In the genomic region with DNA sequence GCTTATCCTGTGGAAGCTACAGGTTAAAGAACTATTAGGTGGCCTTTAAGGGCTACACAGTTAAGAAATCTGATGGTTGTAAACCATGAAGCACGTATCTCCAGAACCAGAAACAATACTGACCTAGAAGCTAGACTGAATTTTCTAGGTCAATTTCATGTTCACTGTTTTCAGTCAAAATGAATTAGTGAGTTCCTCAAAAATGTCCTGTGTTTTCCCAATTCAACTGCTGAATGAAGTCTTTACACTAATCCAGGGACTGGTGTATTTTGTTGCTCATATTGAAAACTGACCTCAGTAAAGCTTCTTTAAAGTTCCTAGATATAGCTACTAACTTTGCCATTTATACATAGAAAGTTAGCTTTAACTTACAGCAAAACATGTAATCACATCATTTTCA, we compare ENCODE assay signal across 1 cellular context.
A peak's percentile ranks its signal among the peaks of the same experiment; 100 is the strongest.
TF ChIP-seq lines count a peak whose summit lies in the region.

No MANE protein-coding gene starts in this region.

TF ChIP-seq in GM12878, 131 proteins besides CTCF, POLR2A, EP300 and RAD21:
- TF ChIP-seq CREM (IDR thresholded peaks at IDR 0.05; ENCODE audit: low read depth), result no peak
- TF ChIP-seq MEF2B (IDR thresholded peaks at IDR 0.05; ENCODE audit: partially characterized antibody, poor library complexity, severe bottlenecking), result no peak
- no peak for TF ChIP-seq BRCA1 (IDR thresholded peaks at IDR 0.05; ENCODE audit: low read depth, low read length)
- TF ChIP-seq NFYA (IDR thresholded peaks at IDR 0.05; ENCODE audit: borderline replicate concordance, low read depth, low read length), result no peak
- TF ChIP-seq PAX8 (IDR thresholded peaks at IDR 0.05), result no peak
- TF ChIP-seq NR2C1 (IDR thresholded peaks at IDR 0.05), result no peak
- no peak for TF ChIP-seq FOXM1 (IDR thresholded peaks at IDR 0.05; ENCODE audit: low read depth, low read length)
- peak; percentile 41; the same call in 1 of the 2 replicates for TF ChIP-seq POLR2AphosphoS5 (IDR thresholded peaks at IDR 0.05; ENCODE audit: low read length)
